10 cellular contexts compared by ENCODE assay signal in the genomic region with DNA sequence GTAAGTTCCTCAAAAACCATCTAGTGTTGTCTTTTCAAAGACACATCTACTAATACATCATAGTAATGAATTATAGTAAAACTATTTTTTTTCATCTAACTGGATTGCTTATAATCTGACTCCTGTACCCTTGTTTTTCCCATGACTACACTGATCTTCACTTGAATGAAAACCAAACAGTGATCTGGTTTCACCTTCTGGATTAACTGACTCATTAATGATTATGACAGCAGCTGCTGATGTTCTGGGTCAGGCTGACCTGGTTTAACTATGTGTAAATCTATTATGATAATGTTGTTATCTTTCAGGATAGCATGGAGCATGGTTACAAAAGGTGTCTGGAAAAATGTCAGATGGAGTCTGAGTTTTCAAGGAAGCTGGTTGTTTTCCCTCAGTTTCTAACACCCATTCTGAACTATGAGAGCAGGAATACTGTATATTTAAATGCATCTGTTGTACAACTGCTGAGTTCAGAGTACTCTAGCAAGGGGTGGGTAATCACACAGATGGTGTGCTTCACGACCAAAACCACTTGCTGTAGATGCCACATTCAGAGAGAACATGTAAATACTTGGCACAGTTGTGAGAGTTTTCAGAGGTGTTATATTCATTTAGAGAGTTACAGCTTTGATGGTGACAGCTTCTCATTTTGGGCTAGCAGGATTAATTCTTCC.
A peak's percentile ranks its signal among the peaks of the same experiment; 100 is the strongest.
DNase-seq lines count a peak whose midpoint lies in the region; ATAC-seq and TF ChIP-seq lines count a peak whose summit lies in the region.
"Had no signal": no experiment of that assay in that cellular context is flagged by ENCODE, and none has a peak within 500 bp of the region (broad histone marks: within the 10 kb centered on the region; RNA-seq: fewer than 3 reads in every experiment).

No MANE protein-coding gene starts in this region.

- H3K4me1 ChIP-seq in osteoblast (ENCODE audit: insufficient read depth, low read length): no peaks in the 10 kb centered on the region
- no peaks in the 10 kb centered on the region for H3K4me1 ChIP-seq in tibial artery

- DNase-seq in DMS 273 (lab: John Stamatoyannopoulos, UW; ENCODE audit: unreplicated experiment) (peak; percentile 76), osteoblast (ENCODE audit: insufficient read length, low spot score, missing footprints) (no peak), RWPE1 (ENCODE audit: low spot score) (no peak), erythroblast (lab: John Stamatoyannopoulos, UW) (no peak), tibial artery (no peak)

- no peaks in the 10 kb centered on the region for H3K36me3 Mint-ChIP-seq in brain
- H3K36me3 Mint-ChIP-seq: CD14-positive monocyte had no signal

- no peak for TF ChIP-seq CTCF in brain (conservative IDR thresholded peaks at IDR 0.05)
- TF ChIP-seq CTCF in osteoblast (IDR thresholded peaks at IDR 0.05; ENCODE audit: extremely low read depth, low read depth, low read length): no peak
- TF ChIP-seq CTCF in RWPE1 (conservative IDR thresholded peaks at IDR 0.05; ENCODE audit: low read depth): no peak
- no peak for TF ChIP-seq CTCF in tibial artery (IDR thresholded peaks at IDR 0.05)

- H3K36me3 ChIP-seq in osteoblast (ENCODE audit: insufficient read depth, low read length) (no peaks in the 10 kb centered on the region), tibial artery (no peaks in the 10 kb centered on the region)

- ATAC-seq in GM19035 (IDR thresholded peaks at IDR 0.05; ENCODE audit: unreplicated experiment) (peak; percentile 76), HG03378 (IDR thresholded peaks at IDR 0.05; ENCODE audit: unreplicated experiment) (peak; percentile 66)

- intact Hi-C loops in tibial artery (cut with DNase I; ENCODE audit: low total_unique reads): no loop called here

- peaks cover 5 to 20% (median 7%) of the 10 kb centered on the region in 5 experiments for H3K9me3 Mint-ChIP-seq in brain

- TF ChIP-seq POLR2A in erythroblast (IDR thresholded peaks at IDR 0.05; ENCODE audit: low read length): no peak

- peaks cover 28% of the 10 kb centered on the region for H3K4me1 Mint-ChIP-seq in brain
- H3K4me1 Mint-ChIP-seq: CD14-positive monocyte had no signal

- no peaks in the 10 kb centered on the region for H4K20me1 ChIP-seq in osteoblast (ENCODE audit: insufficient read depth, low read length)

- H3K27me3 ChIP-seq in osteoblast (ENCODE audit: insufficient read depth, low read length) (no peaks in the 10 kb centered on the region), tibial artery (no peaks in the 10 kb centered on the region)

- H3K27ac ChIP-seq in osteoblast (ENCODE audit: low read depth, low read length) (no peak overlapping the region), RWPE1 (no peak overlapping the region), tibial artery (no peak overlapping the region)
- H3K27ac ChIP-seq: coronary artery had no signal

- H3K9me3 ChIP-seq in osteoblast (ENCODE audit: low read depth, low read length): no peaks in the 10 kb centered on the region
- no peaks in the 10 kb centered on the region for H3K9me3 ChIP-seq in tibial artery

- no peak overlapping the region for H2AFZ ChIP-seq in osteoblast (ENCODE audit: low read length)

- H3K4me2 ChIP-seq in osteoblast (ENCODE audit: insufficient read depth, low read length): no peak overlapping the region

- peak overlapping the region in 3 of 5 experiments; percentile 29 to 50 (median 47) for H3K27ac Mint-ChIP-seq in brain
- H3K27ac Mint-ChIP-seq: CD14-positive monocyte had no signal

- H3K4me3 Mint-ChIP-seq in brain: no peak overlapping the region
- H3K4me3 Mint-ChIP-seq: CD14-positive monocyte had no signal

- H3K79me2 ChIP-seq in osteoblast (ENCODE audit: insufficient read depth, low read length): no peaks in the 10 kb centered on the region

- H3K27me3 Mint-ChIP-seq in brain: no peaks in the 10 kb centered on the region

- POLR2A ChIA-PET in RWPE1 (lab: Yijun Ruan, JAX; ENCODE audit: low non-redundant PET): interaction anchor here (0.6 kb wide), 1 partner anchor 251 kb away, joined by 3 read pairs; no protein-coding TSS in a partner anchor

- CTCF ChIA-PET in RWPE1 (lab: Yijun Ruan, JAX): interaction anchor here (0.6 kb wide), 1 partner anchor 73 kb away, joined by 3 read pairs; no protein-coding TSS in a partner anchor

- H3K4me3 ChIP-seq in osteoblast (ENCODE audit: insufficient read depth, low read length): no peak overlapping the region
- no peak overlapping the region for H3K4me3 ChIP-seq in tibial artery
- H3K4me3 ChIP-seq: coronary artery had no signal
